Comparison of ENCODE assay signal across 24 cellular contexts in the genomic region with DNA sequence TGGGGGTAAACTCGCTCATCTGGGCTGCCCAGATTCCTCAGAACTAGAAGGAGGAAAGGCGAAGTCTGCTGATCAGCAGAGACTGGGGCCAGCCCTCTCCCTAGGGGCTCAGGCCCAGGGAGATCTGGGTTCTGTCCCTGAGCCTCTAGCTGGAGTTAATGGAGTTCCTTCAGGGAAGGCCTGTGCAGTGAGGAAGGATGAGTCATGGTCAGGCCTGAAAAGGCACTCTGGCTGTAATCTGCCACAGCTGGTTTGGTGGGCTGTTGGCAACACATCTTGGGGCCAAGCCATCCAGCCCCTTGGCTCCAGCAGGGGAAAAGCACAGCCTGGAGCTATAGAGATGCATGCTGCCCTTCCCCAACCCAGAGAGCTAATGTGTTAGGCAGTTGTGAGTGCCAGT.
"Had no signal": no experiment of that assay in that cellular context is flagged by ENCODE, and none has a peak within 500 bp of the region (broad histone marks: within the 10 kb centered on the region; RNA-seq: fewer than 3 reads in every experiment).

No MANE protein-coding gene starts in this region.

- FAIRE-seq: endometrium, kidney, pancreas, small intestine had no signal

- H3K27ac Mint-ChIP-seq: effector memory CD8-positive, alpha-beta T cell; mesothelial cell of epicardium; naive B cell; natural killer cell treated with Interleukin-12 subunit alpha and Interleukin-12 subunit beta and Interleukin-15 and Interleukin-18, amount 100 ng/mL, for 72 hours; progenitor cell of endocrine pancreas; stimulated activated naive CD8-positive, alpha-beta T cell treated with anti-CD3 and anti-CD28 coated beads, Interleukin-15, amount 100 ng/mL, for 72 hours had no signal

- H3K36me3 ChIP-seq: gastroesophageal sphincter, left lung, neutrophil, pancreas, right lobe of liver, suprapubic skin, vagina had no signal

- H3K27me3 Mint-ChIP-seq: effector memory CD8-positive, alpha-beta T cell; naive B cell; natural killer cell treated with Interleukin-12 subunit alpha and Interleukin-12 subunit beta and Interleukin-15 and Interleukin-18, amount 100 ng/mL, for 72 hours; progenitor cell of endocrine pancreas; stimulated activated naive CD8-positive, alpha-beta T cell treated with anti-CD3 and anti-CD28 coated beads, Interleukin-15, amount 100 ng/mL, for 72 hours had no signal

- H3K4me3 ChIP-seq: gastroesophageal sphincter, left lung, mucosa of descending colon, pancreas, right lobe of liver, suprapubic skin, vagina had no signal

- H3K4me1 ChIP-seq: gastroesophageal sphincter, left lung, pancreas, right lobe of liver, suprapubic skin, vagina had no signal

- ATAC-seq: effector memory CD8-positive, alpha-beta T cell; gastroesophageal sphincter; left cardiac atrium; left lung; mucosa of descending colon; natural killer cell treated with Interleukin-12 subunit alpha and Interleukin-12 subunit beta and Interleukin-15 and Interleukin-18, amount 100 ng/mL, for 72 hours; pancreas; right lobe of liver; stimulated activated naive CD8-positive, alpha-beta T cell treated with anti-CD3 and anti-CD28 coated beads, Interleukin-15, amount 100 ng/mL, for 72 hours had no signal

- H3K4me3 Mint-ChIP-seq: effector memory CD8-positive, alpha-beta T cell; mesothelial cell of epicardium; naive B cell; natural killer cell treated with Interleukin-12 subunit alpha and Interleukin-12 subunit beta and Interleukin-15 and Interleukin-18, amount 100 ng/mL, for 72 hours; neural crest cell; stimulated activated naive CD8-positive, alpha-beta T cell treated with anti-CD3 and anti-CD28 coated beads, Interleukin-15, amount 100 ng/mL, for 72 hours had no signal

- H3K27ac ChIP-seq: gastroesophageal sphincter, left lung, neutrophil, pancreas, right lobe of liver, suprapubic skin, vagina had no signal

- H3K27me3 ChIP-seq: gastroesophageal sphincter, left lung, neutrophil, pancreas, right lobe of liver, suprapubic skin, vagina had no signal

- H3K9me3 ChIP-seq: pancreas had no signal

- DNase-seq: cortex of kidney; effector memory CD8-positive, alpha-beta T cell; kidney; left cardiac atrium; left lung; mesenchymal stem cell; mucosa of descending colon; naive B cell; right lobe of liver; small intestine; stimulated activated CD4-positive, alpha-beta T cell treated with anti-CD3 and anti-CD28 coated beads, Interleukin-15, amount 100 ng/mL, for 24 hours; stimulated activated CD4-positive, alpha-beta T cell treated with anti-CD3 and anti-CD28 coated beads, Interleukin-2, amount 100 ng/mL, for 48 hours; stimulated activated naive CD4-positive, alpha-beta T cell; stimulated activated naive CD8-positive, alpha-beta T cell treated with anti-CD3 and anti-CD28 coated beads, Interleukin-15, amount 100 ng/mL, for 72 hours had no signal

- H3K4me1 Mint-ChIP-seq: mesothelial cell of epicardium; naive B cell; neural crest cell; stimulated activated naive CD8-positive, alpha-beta T cell treated with anti-CD3 and anti-CD28 coated beads, Interleukin-15, amount 100 ng/mL, for 72 hours had no signal
